ENCODE assay signal across 9 cellular contexts in the genomic region with DNA sequence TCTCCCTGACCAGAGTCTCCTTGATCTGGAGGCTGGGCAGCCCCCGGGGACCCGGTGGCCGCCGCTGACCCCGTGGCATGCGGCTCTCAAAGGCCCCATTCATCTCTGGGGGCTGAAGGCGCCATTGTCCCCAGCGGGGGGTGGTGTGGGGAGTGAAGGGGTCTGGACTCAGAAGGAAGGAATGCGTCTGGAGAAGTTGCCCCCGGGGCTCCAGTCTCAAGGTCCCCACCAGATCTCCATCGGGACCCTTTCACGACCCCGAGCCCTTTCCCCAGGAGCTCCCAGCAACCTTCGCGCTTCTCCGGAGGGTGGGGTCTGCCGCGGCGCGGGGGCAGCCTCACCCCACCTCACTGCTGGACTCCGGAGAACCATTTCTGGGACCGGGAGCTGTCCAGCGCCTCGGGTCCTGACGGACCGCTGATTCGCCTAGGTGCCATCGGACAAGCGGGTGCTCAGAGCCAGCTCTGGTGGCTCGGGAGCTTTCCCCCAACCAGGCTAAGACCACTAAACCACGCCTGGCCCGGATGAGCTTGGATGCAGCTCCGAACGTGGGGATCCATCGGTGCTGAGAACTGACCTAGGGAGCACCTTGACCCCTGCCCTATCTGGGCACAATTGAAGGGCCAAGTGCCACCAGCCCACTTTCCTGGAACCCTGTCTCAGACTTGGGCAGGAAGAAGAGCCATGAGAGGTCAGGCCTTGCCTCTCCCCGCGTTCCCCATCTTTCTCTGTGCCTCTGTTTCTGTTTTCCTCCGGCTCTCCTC. TPM values are rescaled to one million over a fixed set of nuclear protein-coding genes. Genes with fewer than 3 reads are reported as not detected.
DNase-seq lines count a peak whose midpoint lies in the region; ATAC-seq and TF ChIP-seq lines count a peak whose summit lies in the region.
"Had no signal": no experiment of that assay in that cellular context is flagged by ENCODE, and none has a peak within 500 bp of the region (broad histone marks: within the 10 kb centered on the region; RNA-seq: fewer than 3 reads in every experiment).

No MANE protein-coding gene starts in this region.

- peak overlapping the region in 1 of 2 donors; percentile 75 for H3K4me3 Mint-ChIP-seq in CD14-positive monocyte
- H3K4me3 Mint-ChIP-seq: CD8-positive, alpha-beta T cell had no signal

- H3K9me3 ChIP-seq in upper lobe of right lung (no peaks in the 10 kb centered on the region), esophagus squamous epithelium (no peaks in the 10 kb centered on the region)

- intact Hi-C loops in Right ventricle myocardium superior (cut with DNase I) (loop anchor here (10.0 kb wide), 1 partner anchor 81 kb away; the partner anchor contains the start of gene RNF14), Right ventricle myocardium inferior (cut with DNase I) (loop anchor here (2.0 kb wide), 1 partner anchor 77 kb away; no protein-coding TSS in a partner anchor), upper lobe of right lung (cut with DNase I) (loop anchor here (5.0 kb wide), 1 partner anchor 191 kb away; no protein-coding TSS in a partner anchor), esophagus squamous epithelium (cut with DNase I) (loop anchor here (10.0 kb wide), 2 partner anchors 69 to 71 kb away; partner anchors contain the start of gene PCDH12), CD14-positive monocyte (cut with micrococcal nuclease) (no loop called here)

- no peak overlapping the region for H3K27ac Mint-ChIP-seq in CD14-positive monocyte
- H3K27ac Mint-ChIP-seq: CD8-positive, alpha-beta T cell had no signal

- peaks cover 71 to 82% (median 75%) of the 10 kb centered on the region in 3 donors for H3K27me3 Mint-ChIP-seq in CD14-positive monocyte (ENCODE audit: low read depth in 3 of 3)

- H3K4me1 ChIP-seq in upper lobe of right lung (peaks cover 13% of the 10 kb centered on the region), esophagus squamous epithelium (peaks cover 10 to 53% (median 13%) of the 10 kb centered on the region in 3 donors)

- DNase-seq in Right ventricle myocardium superior (peak; percentile 67), Right ventricle myocardium inferior (ENCODE audit: missing footprints) (no peak), cardiac fibroblast (ENCODE audit: low read depth in 2 of 2) (peak; percentile 33 to 43), iris pigment epithelial cell (ENCODE audit: low read depth) (peak; percentile 21), upper lobe of right lung (peak; percentile 75), esophagus squamous epithelium (lab: John Stamatoyannopoulos, UW) (no peak), CD14-positive monocyte (ENCODE audit: low spot score) (no peak)

- H3K36me3 ChIP-seq in upper lobe of right lung = no peaks in the 10 kb centered on the region
- no peaks in the 10 kb centered on the region for H3K36me3 ChIP-seq in esophagus squamous epithelium

- H3K36me3 Mint-ChIP-seq in CD14-positive monocyte = peaks cover 0 to 8% of the 10 kb centered on the region in 2 donors
- H3K36me3 Mint-ChIP-seq: CD8-positive, alpha-beta T cell had no signal

- H3K27me3 ChIP-seq in upper lobe of right lung (peaks cover 30% of the 10 kb centered on the region), esophagus squamous epithelium (peaks cover 0 to 76% (median 12%) of the 10 kb centered on the region in 4 donors)

- H3K4me3 ChIP-seq in cardiac fibroblast (replicated peaks in 1 of 2; ENCODE audit: low read depth in 2 of 2, low read length in 2 of 2) (no peak overlapping the region), upper lobe of right lung (no peak overlapping the region), esophagus squamous epithelium (no peak overlapping the region)

- peaks cover 0 to 14% (median 7%) of the 10 kb centered on the region in 7 donors for H3K9me3 Mint-ChIP-seq in CD14-positive monocyte
- H3K9me3 Mint-ChIP-seq: CD8-positive, alpha-beta T cell had no signal

- peaks cover 15% of the 10 kb centered on the region for H3K4me1 Mint-ChIP-seq in CD14-positive monocyte

- ATAC-seq in Right ventricle myocardium superior (ENCODE audit: poor library complexity) = no peak
- ATAC-seq in Right ventricle myocardium inferior = no peak
- no peak for ATAC-seq in upper lobe of right lung
- no peak for ATAC-seq in HG03354 (IDR thresholded peaks at IDR 0.05; ENCODE audit: poor library complexity, severe bottlenecking, unreplicated experiment)
- ATAC-seq: CD8-positive, alpha-beta T cell had no signal

- TF ChIP-seq CTCF in cardiac fibroblast (IDR thresholded peaks at IDR 0.05; ENCODE audit: low read depth, low read length) (no peak), upper lobe of right lung (IDR thresholded peaks at IDR 0.05) (no peak), esophagus squamous epithelium (IDR thresholded peaks at IDR 0.05) (no peak), CD14-positive monocyte (IDR thresholded peaks at IDR 0.05) (no peak)

- 18 to 21% methylated on average over 3 of the region's 38 CpGs for WGBS in esophagus squamous epithelium, 2 donors

- no peak overlapping the region for H3K27ac ChIP-seq in upper lobe of right lung
- no peak overlapping the region for H3K27ac ChIP-seq in esophagus squamous epithelium

- no peak for TF ChIP-seq POLR2A in esophagus squamous epithelium (IDR thresholded peaks at IDR 0.05)

RNA-seq across cellular contexts. Expression of gene PCDH1, which starts 5.2 kb away (rescaled TPM):
- total RNA-seq in Right ventricle myocardium superior = 15.8 TPM
- 21.0 TPM for total RNA-seq in Right ventricle myocardium inferior
- total RNA-seq in upper lobe of right lung = 66.6 TPM
- 100 to 1,000 TPM in 1 of 4 donors, 10 to 100 TPM in 3; 51.3 to 131 (median 67.9) TPM for total RNA-seq in esophagus squamous epithelium
- polyA plus RNA-seq in CD14-positive monocyte = not detected

RNA-seq across cellular contexts. Expression of gene DELE1, which starts 40.3 kb away (rescaled TPM):
- total RNA-seq in Right ventricle myocardium superior = 99.4 TPM
- total RNA-seq in Right ventricle myocardium inferior = 94.4 TPM
- total RNA-seq in upper lobe of right lung = 83.3 TPM
- total RNA-seq in esophagus squamous epithelium = 10 to 100 TPM; 27.3 to 68.5 (median 37.1) TPM
- 10 to 100 TPM; 47.3 to 49.6 TPM for polyA plus RNA-seq in CD14-positive monocyte

Comparison
In these comparisons a context has a peak if more than half of its experiments do, and no peak if none do; other contexts are left out.
1. DNase-seq: peak in Right ventricle myocardium superior (single experiment), cardiac fibroblast (2 of 2), iris pigment epithelial cell (single experiment) and upper lobe of right lung (single experiment); none in Right ventricle myocardium inferior (single experiment), esophagus squamous epithelium (single experiment) and CD14-positive monocyte (single experiment).
2. intact Hi-C loops: an anchor here in Right ventricle myocardium superior (10.0 kb wide), Right ventricle myocardium inferior (2.0 kb wide), upper lobe of right lung (5.0 kb wide) and esophagus squamous epithelium (10.0 kb wide); none called in CD14-positive monocyte.